In genomic region chr6:88246654-88247053, GRCh38 we compare ENCODE assay signal across 32 cellular contexts.
DNase-seq lines count a peak whose midpoint lies in the region; ATAC-seq and TF ChIP-seq lines count a peak whose summit lies in the region.
"Had no signal": no experiment of that assay in that cellular context is flagged by ENCODE, and none has a peak within 500 bp of the region (broad histone marks: within the 10 kb centered on the region; RNA-seq: fewer than 3 reads in every experiment).

No MANE protein-coding gene starts in this region.

- no peak for ATAC-seq in GM23338
- ATAC-seq in HG02678 (IDR thresholded peaks at IDR 0.05; ENCODE audit: unreplicated experiment): no peak
- ATAC-seq: activated CD8-positive, alpha-beta T cell treated with anti-CD3 and anti-CD28 coated beads for 36 hours; gastroesophageal sphincter; naive thymus-derived CD8-positive, alpha-beta T cell; sciatic nerve had no signal

- no peaks in the 10 kb centered on the region for H3F3A ChIP-seq in GM23338 (replicated peaks; ENCODE audit: low read depth)

- no peak for TF ChIP-seq CTCF in GM23338 (conservative IDR thresholded peaks at IDR 0.05; ENCODE audit: low read depth in 2 of 2)
- TF ChIP-seq CTCF in WERI-Rb-1 (IDR thresholded peaks at IDR 0.05; ENCODE audit: low read depth, low read length): no peak

- no peaks in the 10 kb centered on the region for H4K20me1 ChIP-seq in GM23338 (replicated peaks; ENCODE audit: insufficient read depth)

- no peak overlapping the region for H3K4me2 ChIP-seq in GM23338
- H3K4me2 ChIP-seq: hepatocyte, KMS-11 had no signal

- no peak overlapping the region for H3K27ac Mint-ChIP-seq in GM23338
- H3K27ac Mint-ChIP-seq: activated CD8-positive, alpha-beta T cell treated with anti-CD3 and anti-CD28 coated beads for 36 hours; activated naive CD8-positive, alpha-beta T cell; naive thymus-derived CD8-positive, alpha-beta T cell had no signal

- no peaks in the 10 kb centered on the region for H3K4me1 ChIP-seq in GM23338 (ENCODE audit: insufficient read depth)
- H3K4me1 ChIP-seq: breast epithelium, gastroesophageal sphincter, prostate gland, thyroid gland, vagina had no signal

- no peaks in the 10 kb centered on the region for H3K4me1 Mint-ChIP-seq in GM23338
- H3K4me1 Mint-ChIP-seq: naive thymus-derived CD8-positive, alpha-beta T cell had no signal

- H3K36me3 Mint-ChIP-seq in GM23338 (ENCODE audit: low read depth): peaks cover 6% of the 10 kb centered on the region; the same call in 2 of the 3 replicates
- H3K36me3 Mint-ChIP-seq: activated naive CD8-positive, alpha-beta T cell; naive thymus-derived CD8-positive, alpha-beta T cell had no signal

- H3K36me3 ChIP-seq in GM23338 (ENCODE audit: insufficient read depth) (no peaks in the 10 kb centered on the region), WERI-Rb-1 (no peaks in the 10 kb centered on the region)
- H3K36me3 ChIP-seq: breast epithelium, gastroesophageal sphincter, prostate gland, thyroid gland, vagina had no signal

- DNase-seq in CMK (ENCODE audit: low read depth) (peak; percentile 41), GM23338 (ENCODE audit: low spot score) (no peak), NCI-H82 treated with DMSO at 0.1 percent for 48 hours (lab: John Stamatoyannopoulos, UW; ENCODE audit: unreplicated experiment) (peak; percentile 91), WERI-Rb-1 (peak; percentile 82), NCI-H1436 treated with DMSO at 0.1 percent for 48 hours (lab: John Stamatoyannopoulos, UW) (no peak), NCI-H146 treated with DMSO at 0.1 percent for 48 hours (lab: John Stamatoyannopoulos, UW; ENCODE audit: unreplicated experiment) (no peak)
- DNase-seq in activated CD4-positive, alpha-beta T cell treated with anti-CD3 and anti-CD28 coated beads, Interleukin-2, amount 50 U/mL, for 4 hours: no peak
- DNase-seq: activated CD4-positive, CD25-positive, alpha-beta regulatory T cell treated with anti-CD3 and anti-CD28 coated beads, Interleukin-2, amount 50 U/mL, for 72 hours; activated CD8-positive, alpha-beta memory T cell treated with anti-CD3 and anti-CD28 coated beads, Interleukin-2, amount 50 U/mL, for 48 hours; activated CD8-positive, alpha-beta T cell treated with anti-CD3 and anti-CD28 coated beads for 36 hours; activated effector memory CD4-positive, alpha-beta T cell treated with Interleukin-2 at 50 U/mL for 16 hours; HCEC 1CT; MM.1S; naive thymus-derived CD8-positive, alpha-beta T cell; NCI-H1417 treated with DMSO at 0.1 percent for 48 hours; NCI-H2081 treated with DMSO at 0.1 percent for 48 hours; NCI-H510A treated with DMSO at 0.1 percent for 48 hours; occipital lobe; stimulated activated CD4-positive, alpha-beta T cell treated with anti-CD3 and anti-CD28 coated beads, Interleukin-12 subunit alpha, Interleukin-12 subunit beta, amount 100 ng/mL, for 4 hours; stimulated activated CD4-positive, alpha-beta T cell treated with anti-CD3 and anti-CD28 coated beads, Interleukin-4, amount 100 ng/mL, for 1 hour; thyroid gland had no signal

- no peaks in the 10 kb centered on the region for H3K9me3 ChIP-seq in WERI-Rb-1 (ENCODE audit: severe bottlenecking)
- H3K9me3 ChIP-seq: prostate gland, thyroid gland, vagina had no signal

- H3K27me3 ChIP-seq in GM23338 (ENCODE audit: insufficient read depth) (no peaks in the 10 kb centered on the region), WERI-Rb-1 (ENCODE audit: insufficient read depth, low read depth, severe bottlenecking) (no peaks in the 10 kb centered on the region)
- H3K27me3 ChIP-seq: breast epithelium, gastroesophageal sphincter, hepatocyte, thyroid gland, vagina had no signal

- H3K27me3 Mint-ChIP-seq in GM23338 (ENCODE audit: insufficient read depth, low read depth, poor library complexity): no peaks in the 10 kb centered on the region

- H3K9me2 ChIP-seq in GM23338 (ENCODE audit: insufficient read depth): no peaks in the 10 kb centered on the region

- H3K4me3 Mint-ChIP-seq in GM23338: no peak overlapping the region
- H3K4me3 Mint-ChIP-seq: activated CD8-positive, alpha-beta T cell treated with anti-CD3 and anti-CD28 coated beads for 36 hours; activated naive CD8-positive, alpha-beta T cell; naive thymus-derived CD8-positive, alpha-beta T cell had no signal

- H3K4me3 ChIP-seq in GM23338 (no peak overlapping the region), WERI-Rb-1 (ENCODE audit: low read depth, low read length) (peak overlapping the region; percentile 39)
- H3K4me3 ChIP-seq: breast epithelium, gastroesophageal sphincter, hepatocyte, lung, prostate gland, thyroid gland, vagina had no signal

- H2AFZ ChIP-seq in GM23338: peak overlapping the region; percentile 67
- H2AFZ ChIP-seq: hepatocyte had no signal

- H3K27ac ChIP-seq in GM23338 (ENCODE audit: low read depth): no peak overlapping the region
- peak overlapping the region; percentile 64 for H3K27ac ChIP-seq in WERI-Rb-1
- H3K27ac ChIP-seq: breast epithelium, gastroesophageal sphincter, hepatocyte, HL-60, KMS-11, prostate gland, thyroid gland, vagina had no signal

- peaks cover 10% of the 10 kb centered on the region; the same call in 2 of the 3 replicates for H3K9me3 Mint-ChIP-seq in GM23338

- H3K79me2 ChIP-seq in GM23338 (replicated peaks; ENCODE audit: insufficient read depth): no peaks in the 10 kb centered on the region
- H3K79me2 ChIP-seq: hepatocyte had no signal

TF ChIP-seq in GM23338, 12 proteins besides CTCF, POLR2A, EP300 and RAD21 (continues in another document):
- no peak for TF ChIP-seq EZH2phosphoT487 (IDR thresholded peaks at IDR 0.05; ENCODE audit: unreplicated experiment)
- no peak for TF ChIP-seq REST (IDR thresholded peaks at IDR 0.05; ENCODE audit: unreplicated experiment)
- no peak for TF ChIP-seq EZH2 (IDR thresholded peaks at IDR 0.05; ENCODE audit: low read depth, unreplicated experiment)

Comparison
In these comparisons a context has a peak if more than half of its experiments do, and no peak if none do; other contexts are left out.
1. DNase-seq: peak in CMK (single experiment), NCI-H82 treated with DMSO at 0.1 percent for 48 hours (single experiment) and WERI-Rb-1 (single experiment); none in GM23338 (single experiment), NCI-H1436 treated with DMSO at 0.1 percent for 48 hours (single experiment), NCI-H146 treated with DMSO at 0.1 percent for 48 hours (single experiment) and activated CD4-positive, alpha-beta T cell treated with anti-CD3 and anti-CD28 coated beads, Interleukin-2, amount 50 U/mL, for 4 hours (0 of 2).